1 cellular context compared by ENCODE assay signal in genomic region chr2:241563981-241564595, GRCh38.
TF ChIP-seq lines count a peak whose summit lies in the region.

No MANE protein-coding gene starts in this region.

TF ChIP-seq in HEK293, 187 proteins besides CTCF, POLR2A, EP300 and RAD21 (continued from another document):
- TF ChIP-seq ZNF274 (IDR thresholded peaks at IDR 0.05; ENCODE audit: low read length) (no peak), ZNF274 (tag by site-specific recombination; IDR thresholded peaks at IDR 0.05; ENCODE audit: borderline replicate concordance) (no peak), ZNF530 (tag by site-specific recombination; IDR thresholded peaks at IDR 0.05; ENCODE audit: low read depth) (no peak), ZNF354C (tag by site-specific recombination; IDR thresholded peaks at IDR 0.05; ENCODE audit: borderline replicate concordance, low read depth) (no peak), ZNF2 (tag by site-specific recombination; IDR thresholded peaks at IDR 0.05) (no peak)
- TF ChIP-seq, protein P1, sequence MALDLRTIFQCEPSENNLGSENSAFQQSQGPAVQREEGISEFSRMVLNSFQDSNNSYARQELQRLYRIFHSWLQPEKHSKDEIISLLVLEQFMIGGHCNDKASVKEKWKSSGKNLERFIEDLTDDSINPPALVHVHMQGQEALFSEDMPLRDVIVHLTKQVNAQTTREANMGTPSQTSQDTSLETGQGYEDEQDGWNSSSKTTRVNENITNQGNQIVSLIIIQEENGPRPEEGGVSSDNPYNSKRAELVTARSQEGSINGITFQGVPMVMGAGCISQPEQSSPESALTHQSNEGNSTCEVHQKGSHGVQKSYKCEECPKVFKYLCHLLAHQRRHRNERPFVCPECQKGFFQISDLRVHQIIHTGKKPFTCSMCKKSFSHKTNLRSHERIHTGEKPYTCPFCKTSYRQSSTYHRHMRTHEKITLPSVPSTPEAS (tag by site-specific recombination; IDR thresholded peaks at IDR 0.05): no peak
